Comparison of ENCODE assay signal across 10 cellular contexts in the genomic region with DNA sequence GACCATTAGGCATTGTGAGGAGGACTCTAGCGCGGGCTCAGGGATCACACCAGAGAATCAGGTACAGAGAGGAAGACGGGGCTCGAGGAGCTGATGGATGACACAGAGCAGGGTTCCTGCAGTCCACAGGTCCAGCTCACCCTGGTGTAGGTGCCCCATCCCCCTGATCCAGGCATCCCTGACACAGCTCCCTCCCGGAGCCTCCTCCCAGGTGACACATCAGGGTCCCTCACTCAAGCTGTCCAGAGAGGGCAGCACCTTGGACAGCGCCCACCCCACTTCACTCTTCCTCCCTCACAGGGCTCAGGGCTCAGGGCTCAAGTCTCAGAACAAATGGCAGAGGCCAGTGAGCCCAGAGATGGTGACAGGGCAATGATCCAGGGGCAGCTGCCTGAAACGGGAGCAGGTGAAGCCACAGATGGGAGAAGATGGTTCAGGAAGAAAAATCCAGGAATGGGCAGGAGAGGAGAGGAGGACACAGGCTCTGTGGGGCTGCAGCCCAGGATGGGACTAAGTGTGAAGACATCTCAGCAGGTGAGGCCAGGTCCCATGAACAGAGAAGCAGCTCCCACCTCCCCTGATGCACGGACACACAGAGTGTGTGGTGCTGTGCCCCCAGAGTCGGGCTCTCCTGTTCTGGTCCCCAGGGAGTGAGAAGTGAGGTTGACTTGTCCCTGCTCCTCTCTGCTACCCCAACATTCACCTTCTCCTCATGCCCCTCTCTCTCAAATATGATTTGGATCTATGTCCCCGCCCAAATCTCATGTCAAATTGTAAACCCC. TPM values are rescaled to one million over a fixed set of nuclear protein-coding genes. Genes with fewer than 3 reads are reported as not detected.
DNase-seq lines count a peak whose midpoint lies in the region; ATAC-seq, FAIRE-seq and TF ChIP-seq lines count a peak whose summit lies in the region.
"Had no signal": no experiment of that assay in that cellular context is flagged by ENCODE, and none has a peak within 500 bp of the region (broad histone marks: within the 10 kb centered on the region; RNA-seq: fewer than 3 reads in every experiment).

No MANE protein-coding gene starts in this region.

- no peaks in the 10 kb centered on the region for H3K79me2 ChIP-seq in HepG2 (ENCODE audit: insufficient read depth, low read length)

- H3K36me3 Mint-ChIP-seq in CD4-positive, alpha-beta memory T cell: no peaks in the 10 kb centered on the region
- no peaks in the 10 kb centered on the region for H3K36me3 Mint-ChIP-seq in activated T-cell treated with anti-CD3 and anti-CD28 coated beads, Interleukin-2, amount 50 U/mL, for 4 hours (ENCODE audit: insufficient read depth)
- H3K36me3 Mint-ChIP-seq: activated naive CD4-positive, alpha-beta T cell treated with anti-CD3 and anti-CD28 coated beads, Interleukin-2, amount 50 U/mL, for 24 hours had no signal

- no peak overlapping the region for H3K27ac ChIP-seq in CD4-positive, alpha-beta memory T cell (ENCODE audit: low read depth, low read length)
- no peak overlapping the region for H3K27ac ChIP-seq in HepG2 (ENCODE audit: extremely low read length, insufficient read depth, low read length)

- POLR2A ChIA-PET in CD4-positive, alpha-beta memory T cell (lab: Charles Lee; ENCODE audit: partially characterized antibody): no interaction called here
- POLR2A ChIA-PET in HepG2 (lab: Yijun Ruan, JAX): no interaction called here

- H3K27me3 ChIP-seq in CD4-positive, alpha-beta memory T cell (ENCODE audit: insufficient read depth, low read length): peaks cover 5% of the 10 kb centered on the region
- peaks cover 0 to 10% of the 10 kb centered on the region in 2 experiments; a peak in 2 of 5 replicates for H3K27me3 ChIP-seq in HepG2 (ENCODE audit: control insufficient read depth in 1 of 2, insufficient read depth in 2 of 2, low read length in 2 of 2)

- H3K9ac ChIP-seq in HepG2 (ENCODE audit: insufficient read depth, low read depth, low read length): no peak overlapping the region

- H3K4me1 Mint-ChIP-seq in CD4-positive, alpha-beta memory T cell: peaks cover 3 to 6% (median 6%) of the 10 kb centered on the region in 4 donors
- no peaks in the 10 kb centered on the region for H3K4me1 Mint-ChIP-seq in activated T-cell treated with anti-CD3 and anti-CD28 coated beads, Interleukin-2, amount 50 U/mL, for 4 hours (ENCODE audit: low read depth)

- H3K27ac Mint-ChIP-seq in CD4-positive, alpha-beta memory T cell: no peak overlapping the region
- H3K27ac Mint-ChIP-seq: activated naive CD4-positive, alpha-beta T cell treated with anti-CD3 and anti-CD28 coated beads, Interleukin-2, amount 50 U/mL, for 24 hours had no signal

- CTCF ChIA-PET in CD4-positive, alpha-beta memory T cell (lab: Charles Lee; ENCODE audit: partially characterized antibody): interaction anchor here (1.0 to 2.5 kb wide), 4 partner anchors 8 to 64 kb away, joined by 4 to 8 read pairs (median 6); no protein-coding TSS in a partner anchor
- CTCF ChIA-PET in HepG2 (lab: Yijun Ruan, JAX; ENCODE audit: low intra/inter-chr PET ratio, low total read pairs): interaction anchor here (1.6 kb wide), 1 partner anchor 41 kb away, joined by 12 read pairs; no protein-coding TSS in a partner anchor

- BruUV-seq in HepG2 (replicated peaks; lab: Mats Ljungman, UMichigan): no TSS peak

- H3K4me3 Mint-ChIP-seq in CD4-positive, alpha-beta memory T cell: no peak overlapping the region
- no peak overlapping the region for H3K4me3 Mint-ChIP-seq in activated T-cell treated with anti-CD3 and anti-CD28 coated beads, Interleukin-2, amount 50 U/mL, for 4 hours

- ATAC-seq in activated T-cell treated with anti-CD3 and anti-CD28 coated beads, Interleukin-2, amount 50 U/mL, for 4 hours: no peak
- peak; percentile 32 for ATAC-seq in HepG2
- no peak for ATAC-seq in HG02571 (IDR thresholded peaks at IDR 0.05; ENCODE audit: unreplicated experiment)
- no peak for ATAC-seq in HG02798 (IDR thresholded peaks at IDR 0.05; ENCODE audit: poor library complexity, unreplicated experiment)

- peak in 3 of 5 donors; percentile 9 to 26 (median 11) for DNase-seq in CD4-positive, alpha-beta memory T cell
- DNase-seq in LHCN-M2 (ENCODE audit: low read depth): peak; percentile 4
- DNase-seq in activated T-cell treated with anti-CD3 and anti-CD28 coated beads, Interleukin-2, amount 50 U/mL, for 4 hours: peak; percentile 15
- no peak for DNase-seq in HepG2 (ENCODE audit: low spot score)
- no peak for DNase-seq in NCI-H510A (lab: John Stamatoyannopoulos, UW)
- DNase-seq in NCI-H1092 (lab: John Stamatoyannopoulos, UW): no peak
- DNase-seq: NCI-H510A treated with DMSO at 0.1 percent for 48 hours had no signal

- no peaks in the 10 kb centered on the region for H3K4me1 ChIP-seq in CD4-positive, alpha-beta memory T cell (ENCODE audit: insufficient read depth, low read length)
- 0 out of 2 replicates have a peak, but pooled peaks cover 5% of the 10 kb centered on the region for H3K4me1 ChIP-seq in HepG2 (ENCODE audit: insufficient read depth, low read length)

- no peaks in the 10 kb centered on the region for H3K36me3 ChIP-seq in CD4-positive, alpha-beta memory T cell (ENCODE audit: insufficient read depth, low read length)
- no peaks in the 10 kb centered on the region for H3K36me3 ChIP-seq in HepG2 (replicated peaks in 1 of 2; ENCODE audit: control insufficient read depth in 1 of 2, insufficient read depth in 2 of 2, low read length in 2 of 2)

- TF ChIP-seq EP300 in HepG2 (IDR thresholded peaks at IDR 0.05; ENCODE audit: low read depth in 2 of 2, low read length in 2 of 2): no peak
- no peak for TF ChIP-seq EP300 in HepG2 (CRISPR knock-in tag; IDR thresholded peaks at IDR 0.05; ENCODE audit: borderline replicate concordance)

- FAIRE-seq in HepG2 (lab: Jason Lieb, UNC): no peak

- H3K4me3 ChIP-seq in CD4-positive, alpha-beta memory T cell (ENCODE audit: low read length in 2 of 2): no peak overlapping the region
- no peak overlapping the region for H3K4me3 ChIP-seq in HepG2 (replicated peaks in 1 of 3; ENCODE audit: insufficient read depth in 1 of 3, low read depth in 2 of 3, low read length in 3 of 3)

- no peak for TF ChIP-seq RAD21 in HepG2 (CRISPR knock-in tag; IDR thresholded peaks at IDR 0.05)

- H3K9me3 Mint-ChIP-seq in CD4-positive, alpha-beta memory T cell: peaks cover 0 to 2% (median 0%) of the 10 kb centered on the region in 8 donors
- H3K9me3 Mint-ChIP-seq in activated T-cell treated with anti-CD3 and anti-CD28 coated beads, Interleukin-2, amount 50 U/mL, for 4 hours: no peaks in the 10 kb centered on the region
- H3K9me3 Mint-ChIP-seq: activated naive CD4-positive, alpha-beta T cell treated with anti-CD3 and anti-CD28 coated beads, Interleukin-2, amount 50 U/mL, for 24 hours had no signal

- H3K9me3 ChIP-seq in CD4-positive, alpha-beta memory T cell (ENCODE audit: control insufficient read depth in 1 of 2, low read length in 2 of 2): no peaks in the 10 kb centered on the region
- no peaks in the 10 kb centered on the region for H3K9me3 ChIP-seq in HepG2 (ENCODE audit: low read length)

- 0 out of 2 replicates have a peak, but pooled peaks cover 3% of the 10 kb centered on the region for H4K20me1 ChIP-seq in HepG2 (ENCODE audit: insufficient read depth, low read length)

- 17% methylated on average over 9 of the region's 10 CpGs for WGBS in HepG2 (ENCODE audit: low lambda C conversion rate)

- no peak for TF ChIP-seq CTCF in HepG2 (CRISPR knock-in tag; IDR thresholded peaks at IDR 0.05)

- intact Hi-C loops in CD4-positive, alpha-beta memory T cell (cut with micrococcal nuclease): no loop called here
- intact Hi-C loops in HepG2 (cut with micrococcal nuclease; ENCODE audit: unreplicated experiment): loop anchor here (2.0 kb wide), 1 partner anchor 41 kb away; no protein-coding TSS in a partner anchor

- H3K4me2 ChIP-seq in HepG2 (ENCODE audit: low read depth, low read length): no peak overlapping the region

- in situ Hi-C loops in HepG2 (cut with HindIII; ENCODE audit: extremely low pct_ligation_motif_present, low pct_unique_long_range_greater_than_20kb): no loop called here

- peaks cover 19 to 28% of the 10 kb centered on the region in 2 donors for H3K27me3 Mint-ChIP-seq in CD4-positive, alpha-beta memory T cell
- peaks cover 43% of the 10 kb centered on the region for H3K27me3 Mint-ChIP-seq in activated T-cell treated with anti-CD3 and anti-CD28 coated beads, Interleukin-2, amount 50 U/mL, for 4 hours (ENCODE audit: low read depth)

- no peak overlapping the region for H2AFZ ChIP-seq in HepG2 (ENCODE audit: low read length)

- no peak for TF ChIP-seq POLR2A in HepG2 (IDR thresholded peaks at IDR 0.05; ENCODE audit: insufficient read depth in 1 of 2, low read depth in 2 of 2, low read length in 2 of 2)

RNA-seq across cellular contexts. Expression of gene CEACAM5, which starts 2.8 kb away (rescaled TPM):
- total RNA-seq in CD4-positive, alpha-beta memory T cell: not detected
- polyA plus RNA-seq in CD4-positive, alpha-beta memory T cell: not detected
- total RNA-seq in LHCN-M2 (2014; rRNA removed) (not detected in 2 replicates), HepG2 (2016; rRNA removed; fragmentation: Illumina TruSeq; extraction: Trizol) (not detected in 2 replicates)
- not detected for polyA plus RNA-seq in LHCN-M2 (2012)
- total RNA-seq in activated T-cell treated with anti-CD3 and anti-CD28 coated beads, Interleukin-2, amount 50 U/mL, for 4 hours: under 1 TPM; 0.30 to 0.46 (median 0.37) TPM
- total RNA-seq in HepG2 (2016; cell fraction: cytosol; rRNA removed; fragmentation: Illumina TruSeq; extraction: Trizol; ENCODE audit: low read depth): not detected in 2 replicates
- not detected in 2 replicates for total RNA-seq in HepG2 (2016; cell fraction: insoluble cytoplasmic fraction; rRNA removed; fragmentation: Illumina TruSeq; extraction: Trizol)
- not detected in 2 replicates for total RNA-seq in HepG2 (2016; cell fraction: membrane; rRNA removed; fragmentation: Illumina TruSeq; extraction: Trizol)
- not detected in 2 replicates for total RNA-seq in HepG2 (2016; cell fraction: nucleus; rRNA removed; fragmentation: Illumina TruSeq; extraction: Trizol)
- not detected in 2 replicates for polyA plus RNA-seq in HepG2 (2011; rRNA removed)
- polyA plus RNA-seq in HepG2 (2011; cell fraction: cytosol; rRNA removed): not detected in 2 replicates
- not detected in 2 replicates for polyA plus RNA-seq in HepG2 (2011; cell fraction: nucleus; rRNA removed)
- polyA plus RNA-seq in HepG2 (2012): not detected in 2 replicates
- not detected in 2 replicates for polyA plus RNA-seq in HepG2 (2016; cell fraction: cytosol; fragmentation: Illumina TruSeq; extraction: Trizol; ENCODE audit: low read depth)
- polyA plus RNA-seq in HepG2 (2016; cell fraction: insoluble cytoplasmic fraction; fragmentation: Illumina TruSeq; extraction: Trizol; ENCODE audit: low read depth): not detected in 2 replicates
- not detected in 2 replicates for polyA plus RNA-seq in HepG2 (2016; cell fraction: membrane; fragmentation: Illumina TruSeq; extraction: Trizol; ENCODE audit: low read depth)
- not detected in 2 replicates for polyA plus RNA-seq in HepG2 (2016; cell fraction: nucleus; fragmentation: Illumina TruSeq; extraction: Trizol; ENCODE audit: insufficient read depth, low read depth)
- polyA minus RNA-seq in HepG2 (2011; rRNA and poly(A)+ RNA removed; ENCODE audit: low replicate concordance): not detected in 2 replicates
- polyA minus RNA-seq in HepG2 (2011; cell fraction: cytosol; rRNA and poly(A)+ RNA removed): not detected in 2 replicates
- polyA minus RNA-seq in HepG2 (2011; cell fraction: nucleus; rRNA and poly(A)+ RNA removed): not detected in 2 replicates

RNA-seq across cellular contexts. Expression of gene CEACAM7, which starts 17.5 kb away (rescaled TPM):
- not detected for total RNA-seq in CD4-positive, alpha-beta memory T cell
- not detected for polyA plus RNA-seq in CD4-positive, alpha-beta memory T cell
- not detected in 2 replicates for total RNA-seq in LHCN-M2 (2014; rRNA removed)
- not detected for polyA plus RNA-seq in LHCN-M2 (2012)
- total RNA-seq in activated T-cell treated with anti-CD3 and anti-CD28 coated beads, Interleukin-2, amount 50 U/mL, for 4 hours: under 1 TPM in 1 of 3 donors, not detected in 2; 0.25 TPM
- not detected in 2 replicates for total RNA-seq in HepG2 (2016; rRNA removed; fragmentation: Illumina TruSeq; extraction: Trizol)
- not detected in 2 replicates for total RNA-seq in HepG2 (2016; cell fraction: cytosol; rRNA removed; fragmentation: Illumina TruSeq; extraction: Trizol; ENCODE audit: low read depth)
- total RNA-seq in HepG2 (2016; cell fraction: insoluble cytoplasmic fraction; rRNA removed; fragmentation: Illumina TruSeq; extraction: Trizol): not detected in 2 replicates
- not detected in 2 replicates for total RNA-seq in HepG2 (2016; cell fraction: membrane; rRNA removed; fragmentation: Illumina TruSeq; extraction: Trizol)
- not detected in 2 replicates for total RNA-seq in HepG2 (2016; cell fraction: nucleus; rRNA removed; fragmentation: Illumina TruSeq; extraction: Trizol)
- polyA plus RNA-seq in HepG2 (2011; rRNA removed): not detected in 2 replicates
- polyA plus RNA-seq in HepG2 (2011; cell fraction: cytosol; rRNA removed): not detected in 2 replicates
- polyA plus RNA-seq in HepG2 (2011; cell fraction: nucleus; rRNA removed): not detected in 2 replicates
- polyA plus RNA-seq in HepG2 (2012): not detected in 2 replicates
- not detected in 2 replicates for polyA plus RNA-seq in HepG2 (2016; cell fraction: cytosol; fragmentation: Illumina TruSeq; extraction: Trizol; ENCODE audit: low read depth)
- polyA plus RNA-seq in HepG2 (2016; cell fraction: insoluble cytoplasmic fraction; fragmentation: Illumina TruSeq; extraction: Trizol; ENCODE audit: low read depth): not detected in 2 replicates
- not detected in 2 replicates for polyA plus RNA-seq in HepG2 (2016; cell fraction: membrane; fragmentation: Illumina TruSeq; extraction: Trizol; ENCODE audit: low read depth)
- polyA plus RNA-seq in HepG2 (2016; cell fraction: nucleus; fragmentation: Illumina TruSeq; extraction: Trizol; ENCODE audit: insufficient read depth, low read depth): not detected in 2 replicates
- not detected in 2 replicates for polyA minus RNA-seq in HepG2 (2011; rRNA and poly(A)+ RNA removed; ENCODE audit: low replicate concordance)
- not detected in 2 replicates for polyA minus RNA-seq in HepG2 (2011; cell fraction: cytosol; rRNA and poly(A)+ RNA removed)
- not detected in 2 replicates for polyA minus RNA-seq in HepG2 (2011; cell fraction: nucleus; rRNA and poly(A)+ RNA removed)

RNA-seq across cellular contexts. Expression of gene CEACAM6, which starts 49.7 kb away (rescaled TPM):
- not detected for total RNA-seq in CD4-positive, alpha-beta memory T cell
- polyA plus RNA-seq in CD4-positive, alpha-beta memory T cell: not detected
- not detected in 2 replicates for total RNA-seq in LHCN-M2 (2014; rRNA removed)
- not detected for polyA plus RNA-seq in LHCN-M2 (2012)
- total RNA-seq in activated T-cell treated with anti-CD3 and anti-CD28 coated beads, Interleukin-2, amount 50 U/mL, for 4 hours: under 1 TPM; 0.23 to 0.27 (median 0.26) TPM
- total RNA-seq in HepG2 (2016; rRNA removed; fragmentation: Illumina TruSeq; extraction: Trizol): not detected in 2 replicates
- not detected in 2 replicates for total RNA-seq in HepG2 (2016; cell fraction: cytosol; rRNA removed; fragmentation: Illumina TruSeq; extraction: Trizol; ENCODE audit: low read depth)
- total RNA-seq in HepG2 (2016; cell fraction: insoluble cytoplasmic fraction; rRNA removed; fragmentation: Illumina TruSeq; extraction: Trizol): not detected in 2 replicates
- total RNA-seq in HepG2 (2016; cell fraction: membrane; rRNA removed; fragmentation: Illumina TruSeq; extraction: Trizol): not detected in 2 replicates
- not detected in 2 replicates for total RNA-seq in HepG2 (2016; cell fraction: nucleus; rRNA removed; fragmentation: Illumina TruSeq; extraction: Trizol)
- polyA plus RNA-seq in HepG2 (2011; rRNA removed): not detected in 2 replicates
- polyA plus RNA-seq in HepG2 (2011; cell fraction: cytosol; rRNA removed): not detected in 2 replicates
- not detected in 2 replicates for polyA plus RNA-seq in HepG2 (2011; cell fraction: nucleus; rRNA removed)
- polyA plus RNA-seq in HepG2 (2012): not detected in 2 replicates
- polyA plus RNA-seq in HepG2 (2016; cell fraction: cytosol; fragmentation: Illumina TruSeq; extraction: Trizol; ENCODE audit: low read depth): not detected in 2 replicates
- not detected in 2 replicates for polyA plus RNA-seq in HepG2 (2016; cell fraction: insoluble cytoplasmic fraction; fragmentation: Illumina TruSeq; extraction: Trizol; ENCODE audit: low read depth)
- not detected in 2 replicates for polyA plus RNA-seq in HepG2 (2016; cell fraction: membrane; fragmentation: Illumina TruSeq; extraction: Trizol; ENCODE audit: low read depth)
- polyA plus RNA-seq in HepG2 (2016; cell fraction: nucleus; fragmentation: Illumina TruSeq; extraction: Trizol; ENCODE audit: insufficient read depth, low read depth): not detected in 2 replicates
- not detected in 2 replicates for polyA minus RNA-seq in HepG2 (2011; rRNA and poly(A)+ RNA removed; ENCODE audit: low replicate concordance)
- not detected in 2 replicates for polyA minus RNA-seq in HepG2 (2011; cell fraction: cytosol; rRNA and poly(A)+ RNA removed)
- not detected in 2 replicates for polyA minus RNA-seq in HepG2 (2011; cell fraction: nucleus; rRNA and poly(A)+ RNA removed)

Comparison
In these comparisons a context has a peak if more than half of its experiments do, and no peak if none do; other contexts are left out.
1. DNase-seq: peak in CD4-positive, alpha-beta memory T cell (3 of 5), LHCN-M2 (single experiment) and activated T-cell treated with anti-CD3 and anti-CD28 coated beads, Interleukin-2, amount 50 U/mL, for 4 hours (single experiment); none in HepG2 (single experiment), NCI-H510A (single experiment) and NCI-H1092 (single experiment).